12 cellular contexts compared by ENCODE assay signal in the genomic region with DNA sequence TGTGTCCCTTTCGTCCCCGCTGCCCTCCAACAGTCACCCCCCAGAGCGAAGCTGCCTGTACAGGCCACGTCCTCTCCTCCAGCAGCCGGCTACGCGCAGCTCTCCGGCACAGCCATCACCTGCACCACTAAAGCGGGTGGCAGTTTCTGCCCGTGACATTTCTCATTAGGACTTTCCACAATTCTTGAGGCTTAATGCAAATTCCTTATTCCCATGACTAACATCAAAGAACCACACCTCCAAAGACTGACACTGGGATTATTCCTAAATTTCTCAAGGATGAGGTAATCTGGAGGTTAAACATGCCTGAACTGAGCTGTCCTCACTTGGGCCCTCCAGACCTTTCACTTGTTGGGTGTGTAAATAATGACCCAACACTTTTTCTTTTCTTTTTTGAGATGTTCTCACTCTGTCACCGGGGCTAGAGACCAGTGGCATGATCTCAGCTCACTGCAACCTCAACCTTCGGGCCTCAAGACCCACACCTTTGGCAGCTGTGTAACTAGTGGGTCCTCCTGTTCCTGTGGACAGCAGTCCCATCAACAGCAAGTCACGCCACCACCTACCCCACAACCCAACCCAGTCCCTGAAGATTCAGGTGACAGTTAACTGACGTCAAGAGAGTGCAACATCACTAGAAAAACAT. TPM values are rescaled to one million over a fixed set of nuclear protein-coding genes. Genes with fewer than 3 reads are reported as not detected.
DNase-seq lines count a peak whose midpoint lies in the region; ATAC-seq and TF ChIP-seq lines count a peak whose summit lies in the region.
"Had no signal": no experiment of that assay in that cellular context is flagged by ENCODE, and none has a peak within 500 bp of the region (broad histone marks: within the 10 kb centered on the region; RNA-seq: fewer than 3 reads in every experiment).

No MANE protein-coding gene starts in this region.

- no peak for TF ChIP-seq CTCF in uterus (IDR thresholded peaks at IDR 0.05)

- H3K27ac Mint-ChIP-seq in activated naive CD4-positive, alpha-beta T cell treated with anti-CD3 and anti-CD28 coated beads, Interleukin-2, amount 10 ng/mL, durations not matched to agents 7 days and 5 days = peak overlapping the region; percentile 86
- H3K27ac Mint-ChIP-seq in activated T-helper 2 cell treated with anti-CD3 and anti-CD28 coated beads, Interferon-gamma antibody, Interleukin-2, Interleukin-4, amounts not matched to agents 10 μg/mL and 5 μg/mL and 100 μg/mL, durations not matched to agents 14 hours and 24 hours and 36 hours = peak overlapping the region; percentile 22

- H3K27me3 ChIP-seq in uterus = no peaks in the 10 kb centered on the region
- H3K27me3 ChIP-seq: right lobe of liver had no signal

- CTCF ChIA-PET in activated naive CD4-positive, alpha-beta T cell treated with anti-CD3 and anti-CD28 coated beads, Interleukin-2, amount 10 ng/mL, durations not matched to agents 7 days and 5 days (lab: Charles Lee) = no interaction called here

- intact Hi-C loops in activated T-helper 2 cell treated with anti-CD3 and anti-CD28 coated beads, Interferon-gamma antibody, Interleukin-2, Interleukin-4, amounts not matched to agents 10 μg/mL and 5 μg/mL and 100 μg/mL, durations not matched to agents 14 hours and 24 hours and 36 hours (cut with micrococcal nuclease) = no loop called here
- intact Hi-C loops in uterus (cut with DNase I; ENCODE audit: low total_unique reads) = no loop called here

- no peak for DNase-seq in activated naive CD4-positive, alpha-beta T cell treated with anti-CD3 and anti-CD28 coated beads, Interleukin-2, amount 10 ng/mL, durations not matched to agents 7 days and 5 days
- no peak for DNase-seq in activated naive CD4-positive, alpha-beta T cell treated with anti-CD3 and anti-CD28 coated beads, Interleukin-2, amount 50 U/mL, for 16 hours
- DNase-seq in activated T-helper 2 cell treated with anti-CD3 and anti-CD28 coated beads, Interferon-gamma antibody, Interleukin-2, Interleukin-4, amounts not matched to agents 10 μg/mL and 5 μg/mL and 100 μg/mL, durations not matched to agents 14 hours and 24 hours and 36 hours (ENCODE audit: low spot score) = no peak
- DNase-seq in iris pigment epithelial cell (ENCODE audit: low read depth) (peak; percentile 52), NCI-H524 (lab: John Stamatoyannopoulos, UW) (no peak), uterus (no peak)
- DNase-seq in NK-92 treated with Interleukin-12 subunit alpha and Interleukin-12 subunit beta, amount 100 ng/mL, for 24 hours (lab: John Stamatoyannopoulos, UW) = no peak
- DNase-seq: NCI-H1417, right lobe of liver, T-helper 9 cell had no signal

- no peak overlapping the region for H3K27ac ChIP-seq in uterus
- H3K27ac ChIP-seq: C4-2B, right lobe of liver had no signal

- ATAC-seq in HG02970 (IDR thresholded peaks at IDR 0.05; ENCODE audit: low FRiP score, unreplicated experiment) = no peak

- H3K36me3 Mint-ChIP-seq in activated naive CD4-positive, alpha-beta T cell treated with anti-CD3 and anti-CD28 coated beads, Interleukin-2, amount 10 ng/mL, durations not matched to agents 7 days and 5 days = peaks cover 39% of the 10 kb centered on the region
- H3K36me3 Mint-ChIP-seq in activated T-helper 2 cell treated with anti-CD3 and anti-CD28 coated beads, Interferon-gamma antibody, Interleukin-2, Interleukin-4, amounts not matched to agents 10 μg/mL and 5 μg/mL and 100 μg/mL, durations not matched to agents 14 hours and 24 hours and 36 hours (ENCODE audit: low read depth) = peaks cover 36% of the 10 kb centered on the region

- no peak overlapping the region for H3K4me3 ChIP-seq in uterus
- H3K4me3 ChIP-seq: right lobe of liver had no signal

- no peaks in the 10 kb centered on the region for H3K27me3 Mint-ChIP-seq in activated naive CD4-positive, alpha-beta T cell treated with anti-CD3 and anti-CD28 coated beads, Interleukin-2, amount 10 ng/mL, durations not matched to agents 7 days and 5 days
- H3K27me3 Mint-ChIP-seq in activated T-helper 2 cell treated with anti-CD3 and anti-CD28 coated beads, Interferon-gamma antibody, Interleukin-2, Interleukin-4, amounts not matched to agents 10 μg/mL and 5 μg/mL and 100 μg/mL, durations not matched to agents 14 hours and 24 hours and 36 hours (ENCODE audit: low read depth) = no peaks in the 10 kb centered on the region

- peaks cover 85% of the 10 kb centered on the region for H3K4me1 Mint-ChIP-seq in activated naive CD4-positive, alpha-beta T cell treated with anti-CD3 and anti-CD28 coated beads, Interleukin-2, amount 10 ng/mL, durations not matched to agents 7 days and 5 days
- H3K4me1 Mint-ChIP-seq in activated T-helper 2 cell treated with anti-CD3 and anti-CD28 coated beads, Interferon-gamma antibody, Interleukin-2, Interleukin-4, amounts not matched to agents 10 μg/mL and 5 μg/mL and 100 μg/mL, durations not matched to agents 14 hours and 24 hours and 36 hours (ENCODE audit: low read depth) = peaks cover 75% of the 10 kb centered on the region

- H3K9me3 ChIP-seq in uterus = no peaks in the 10 kb centered on the region
- H3K9me3 ChIP-seq: right lobe of liver had no signal

- peaks cover 0 to 12% of the 10 kb centered on the region in 2 donors for H3K4me1 ChIP-seq in uterus

- no peak for TF ChIP-seq POLR2A in uterus (IDR thresholded peaks at IDR 0.05)

- H3K4me3 Mint-ChIP-seq in activated naive CD4-positive, alpha-beta T cell treated with anti-CD3 and anti-CD28 coated beads, Interleukin-2, amount 10 ng/mL, durations not matched to agents 7 days and 5 days = peak overlapping the region; percentile 60
- no peak overlapping the region for H3K4me3 Mint-ChIP-seq in activated T-helper 2 cell treated with anti-CD3 and anti-CD28 coated beads, Interferon-gamma antibody, Interleukin-2, Interleukin-4, amounts not matched to agents 10 μg/mL and 5 μg/mL and 100 μg/mL, durations not matched to agents 14 hours and 24 hours and 36 hours (ENCODE audit: low read depth)

- peaks cover 3% of the 10 kb centered on the region for H3K9me3 Mint-ChIP-seq in activated naive CD4-positive, alpha-beta T cell treated with anti-CD3 and anti-CD28 coated beads, Interleukin-2, amount 10 ng/mL, durations not matched to agents 7 days and 5 days
- H3K9me3 Mint-ChIP-seq in activated T-helper 2 cell treated with anti-CD3 and anti-CD28 coated beads, Interferon-gamma antibody, Interleukin-2, Interleukin-4, amounts not matched to agents 10 μg/mL and 5 μg/mL and 100 μg/mL, durations not matched to agents 14 hours and 24 hours and 36 hours = no peaks in the 10 kb centered on the region

- no peaks in the 10 kb centered on the region for H3K36me3 ChIP-seq in uterus
- H3K36me3 ChIP-seq: right lobe of liver had no signal

RNA-seq across cellular contexts. Expression of a gene that starts 11.7 kb away (rescaled TPM):
- 142 and 144 TPM in 2 replicates for total RNA-seq in activated T-helper 2 cell treated with anti-CD3 and anti-CD28 coated beads, Interferon-gamma antibody, Interleukin-2, Interleukin-4, amounts not matched to agents 10 μg/mL and 5 μg/mL and 100 μg/mL, durations not matched to agents 14 hours and 24 hours and 36 hours
- 100 to 1,000 TPM in 1 of 4 donors, 10 to 100 TPM in 3; 20.5 to 182 (median 45.5) TPM for total RNA-seq in uterus

RNA-seq across cellular contexts. Expression of a gene that starts 29.5 kb away (rescaled TPM):
- total RNA-seq in activated T-helper 2 cell treated with anti-CD3 and anti-CD28 coated beads, Interferon-gamma antibody, Interleukin-2, Interleukin-4, amounts not matched to agents 10 μg/mL and 5 μg/mL and 100 μg/mL, durations not matched to agents 14 hours and 24 hours and 36 hours = 115 and 125 TPM in 2 replicates
- total RNA-seq in uterus = 100 to 1,000 TPM in 3 of 4 donors, 10 to 100 TPM in 1; 66.6 to 208 (median 144) TPM
